Comparison of ENCODE assay signal across 28 cellular contexts in genomic region chr1:184854036-184854435, GRCh38.
DNase-seq lines count a peak whose midpoint lies in the region; ATAC-seq, FAIRE-seq and TF ChIP-seq lines count a peak whose summit lies in the region.
"Had no signal": no experiment of that assay in that cellular context is flagged by ENCODE, and none has a peak within 500 bp of the region (broad histone marks: within the 10 kb centered on the region; RNA-seq: fewer than 3 reads in every experiment).

No MANE protein-coding gene starts in this region.

- CTCF ChIA-PET in K562 (lab: Yijun Ruan, JAX; ENCODE audit: low intra/inter-chr PET ratio): no interaction called here

- POLR2A ChIA-PET in K562 (lab: Yijun Ruan, JAX): interaction anchor here (0.9 kb wide), 1 partner anchor 55 kb away, joined by 3 read pairs; no protein-coding TSS in a partner anchor

- WGBS in K562 (ENCODE audit: insufficient coverage, low coverage, missing lambda C conversion rate): 62% methylated on average over 1 of the region's 1 CpG

- no TSS peak for BruUV-seq in K562 (replicated peaks; lab: Mats Ljungman, UMichigan)

- TF ChIP-seq EP300 in K562 (IDR thresholded peaks at IDR 0.05; ENCODE audit: low read length): no peak

- H2AFZ ChIP-seq in K562 (ENCODE audit: low read depth, low read length): no peak overlapping the region

- in situ Hi-C loops in K562 (cut with MboI): no loop called here

- no peaks in the 10 kb centered on the region for H4K20me1 ChIP-seq in BLaER1
- H4K20me1 ChIP-seq in K562 (replicated peaks; ENCODE audit: control insufficient read depth, insufficient read depth, low read length): no peaks in the 10 kb centered on the region

- DNase-seq in DMS153 treated with DMSO at 0.1 percent for 48 hours (lab: John Stamatoyannopoulos, UW; ENCODE audit: unreplicated experiment) (peak; percentile 70), NCI-H2029 (lab: John Stamatoyannopoulos, UW) (peak; percentile 72), K562 (ENCODE audit: extremely low read depth in 1 of 4, low spot score in 3 of 4) (no peak)
- DNase-seq: activated CD8-positive, alpha-beta T cell treated with anti-CD3 and anti-CD28 coated beads, Interleukin-2, amount 10 ng/mL, durations not matched to agents 7 days and 5 days; Caco-2; colonic mucosa; effector CD8-positive, alpha-beta T cell; erythroblast; GOT3; kidney glomerular epithelial cell; MG63; NCI-H1436; NCI-H774; posterior cingulate gyrus; right lobe of liver; RPMI8226; stimulated activated CD4-positive, alpha-beta T cell treated with anti-CD3 and anti-CD28 coated beads, Interleukin-12 subunit alpha, Interleukin-12 subunit beta, amount 100 ng/mL, for 4 hours; stimulated activated CD4-positive, alpha-beta T cell treated with anti-CD3 and anti-CD28 coated beads, Interleukin-4, amount 100 ng/mL, for 24 hours; substantia nigra; T-helper 17 cell; upper lobe of left lung had no signal

- TF ChIP-seq CTCF in K562 (IDR thresholded peaks at IDR 0.05 in 2 of 3, conservative IDR thresholded peaks at IDR 0.05 in 1 of 3; ENCODE audit: insufficient read depth in 2 of 3, low read depth in 1 of 3, low read length in 3 of 3): no peak

- ATAC-seq in K562: peak; percentile 32; the same call in 1 of the 3 replicates
- no peak for ATAC-seq in HG03378 (IDR thresholded peaks at IDR 0.05; ENCODE audit: unreplicated experiment)
- no peak for ATAC-seq in GM21360 (IDR thresholded peaks at IDR 0.05; ENCODE audit: unreplicated experiment)
- ATAC-seq in GM18502 (IDR thresholded peaks at IDR 0.05; ENCODE audit: poor library complexity, unreplicated experiment): no peak
- ATAC-seq: activated CD8-positive, alpha-beta T cell treated with anti-CD3 and anti-CD28 coated beads, Interleukin-2, amount 10 ng/mL, durations not matched to agents 7 days and 5 days; activated naive CD4-positive, alpha-beta T cell treated with anti-CD3 and anti-CD28 coated beads, Interleukin-2, amount 50 U/mL, for 72 hours; stimulated activated effector memory CD8-positive, alpha-beta T cell treated with anti-CD3 and anti-CD28 coated beads, Interleukin-12 subunit alpha, Interleukin-12 subunit beta, amount 100 ng/mL, for 72 hours; T-helper 17 cell had no signal

- peak overlapping the region; percentile 1; the same call in 1 of the 2 replicates for H3K4me2 ChIP-seq in BLaER1
- no peak overlapping the region for H3K4me2 ChIP-seq in K562 (ENCODE audit: insufficient read depth, low read length)
- H3K4me2 ChIP-seq: neural progenitor cell had no signal

- H3K27me3 ChIP-seq in BLaER1 (no peaks in the 10 kb centered on the region), K562 (ENCODE audit: control insufficient read depth in 2 of 2, insufficient read depth in 2 of 2, low read length in 2 of 2) (no peaks in the 10 kb centered on the region)
- H3K27me3 ChIP-seq: colonic mucosa, MG63, neural progenitor cell, right lobe of liver, upper lobe of left lung had no signal

- no peaks in the 10 kb centered on the region for H3K9me3 ChIP-seq in BLaER1
- H3K9me3 ChIP-seq in K562 (replicated peaks; ENCODE audit: control insufficient read depth, insufficient read depth, low read depth, low read length): no peaks in the 10 kb centered on the region
- H3K9me3 ChIP-seq: Caco-2, colonic mucosa, MG63, right lobe of liver, upper lobe of left lung had no signal

- no peak for FAIRE-seq in K562 (lab: Jason Lieb, UNC)

- H3K79me2 ChIP-seq in K562 (ENCODE audit: control insufficient read depth, insufficient read depth, low read length): no peaks in the 10 kb centered on the region

- no peak overlapping the region for H3K9ac ChIP-seq in BLaER1
- H3K9ac ChIP-seq in K562 (ENCODE audit: insufficient read depth in 1 of 2, low read depth in 2 of 2, low read length in 2 of 2): no peak overlapping the region
- H3K9ac ChIP-seq: neural progenitor cell had no signal

- TF ChIP-seq POLR2A in K562 (conservative IDR thresholded peaks at IDR 0.05): no peak

- H3K36me3 ChIP-seq in BLaER1: no peaks in the 10 kb centered on the region
- no peaks in the 10 kb centered on the region for H3K36me3 ChIP-seq in K562 (ENCODE audit: control insufficient read depth, insufficient read depth, low read length)
- H3K36me3 ChIP-seq: colonic mucosa, MG63, neural progenitor cell, right lobe of liver, upper lobe of left lung had no signal

- H3K4me3 ChIP-seq in BLaER1 (no peak overlapping the region), K562 (no peak overlapping the region)
- H3K4me3 ChIP-seq: colonic mucosa, MG63, neural progenitor cell, right lobe of liver, upper lobe of left lung had no signal

- H3K4me1 ChIP-seq in BLaER1 (peaks cover 10% of the 10 kb centered on the region), K562 (replicated peaks in 1 of 2; ENCODE audit: control insufficient read depth in 2 of 2, insufficient read depth in 2 of 2, low read length in 2 of 2) (no peaks in the 10 kb centered on the region)
- H3K4me1 ChIP-seq: Caco-2, colonic mucosa, neural progenitor cell, right lobe of liver had no signal

- intact Hi-C loops in K562 (cut with micrococcal nuclease): no loop called here

- H3K9me1 ChIP-seq in K562 (ENCODE audit: control insufficient read depth, insufficient read depth, low read length): no peaks in the 10 kb centered on the region

- H3K27ac ChIP-seq in BLaER1 (no peak overlapping the region), K562 (ENCODE audit: extremely low read depth, low read depth, low read length) (no peak overlapping the region)
- H3K27ac ChIP-seq: colonic mucosa, neural progenitor cell, right lobe of liver, upper lobe of left lung had no signal

- TF ChIP-seq RAD21 in K562 (CRISPR knock-in tag; conservative IDR thresholded peaks at IDR 0.05 in 1 of 2, IDR thresholded peaks at IDR 0.05 in 1 of 2): no peak

TF ChIP-seq in K562, 482 proteins besides CTCF, POLR2A, EP300 and RAD21 (continues in another document):
- TF ChIP-seq, protein P1, sequence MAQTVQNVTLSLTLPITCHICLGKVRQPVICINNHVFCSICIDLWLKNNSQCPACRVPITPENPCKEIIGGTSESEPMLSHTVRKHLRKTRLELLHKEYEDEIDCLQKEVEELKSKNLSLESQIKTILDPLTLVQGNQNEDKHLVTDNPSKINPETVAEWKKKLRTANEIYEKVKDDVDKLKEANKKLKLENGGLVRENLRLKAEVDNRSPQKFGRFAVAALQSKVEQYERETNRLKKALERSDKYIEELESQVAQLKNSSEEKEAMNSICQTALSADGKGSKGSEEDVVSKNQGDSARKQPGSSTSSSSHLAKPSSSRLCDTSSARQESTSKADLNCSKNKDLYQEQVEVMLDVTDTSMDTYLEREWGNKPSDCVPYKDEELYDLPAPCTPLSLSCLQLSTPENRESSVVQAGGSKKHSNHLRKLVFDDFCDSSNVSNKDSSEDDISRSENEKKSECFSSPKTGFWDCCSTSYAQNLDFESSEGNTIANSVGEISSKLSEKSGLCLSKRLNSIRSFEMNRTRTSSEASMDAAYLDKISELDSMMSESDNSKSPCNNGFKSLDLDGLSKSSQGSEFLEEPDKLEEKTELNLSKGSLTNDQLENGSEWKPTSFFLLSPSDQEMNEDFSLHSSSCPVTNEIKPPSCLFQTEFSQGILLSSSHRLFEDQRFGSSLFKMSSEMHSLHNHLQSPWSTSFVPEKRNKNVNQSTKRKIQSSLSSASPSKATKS (CRISPR knock-in tag; IDR thresholded peaks at IDR 0.05): no peak
- TF ChIP-seq BDP1 (IDR thresholded peaks at IDR 0.05; ENCODE audit: insufficient read depth, insufficient read length) (no peak), TFE3 (CRISPR knock-in tag; IDR thresholded peaks at IDR 0.05) (no peak), HMG20B (CRISPR knock-in tag; IDR thresholded peaks at IDR 0.05) (no peak), THAP7 (CRISPR knock-in tag; IDR thresholded peaks at IDR 0.05) (no peak), PTBP1 (IDR thresholded peaks at IDR 0.05; ENCODE audit: low read depth, low read length) (no peak)
- TF ChIP-seq, protein P2, sequence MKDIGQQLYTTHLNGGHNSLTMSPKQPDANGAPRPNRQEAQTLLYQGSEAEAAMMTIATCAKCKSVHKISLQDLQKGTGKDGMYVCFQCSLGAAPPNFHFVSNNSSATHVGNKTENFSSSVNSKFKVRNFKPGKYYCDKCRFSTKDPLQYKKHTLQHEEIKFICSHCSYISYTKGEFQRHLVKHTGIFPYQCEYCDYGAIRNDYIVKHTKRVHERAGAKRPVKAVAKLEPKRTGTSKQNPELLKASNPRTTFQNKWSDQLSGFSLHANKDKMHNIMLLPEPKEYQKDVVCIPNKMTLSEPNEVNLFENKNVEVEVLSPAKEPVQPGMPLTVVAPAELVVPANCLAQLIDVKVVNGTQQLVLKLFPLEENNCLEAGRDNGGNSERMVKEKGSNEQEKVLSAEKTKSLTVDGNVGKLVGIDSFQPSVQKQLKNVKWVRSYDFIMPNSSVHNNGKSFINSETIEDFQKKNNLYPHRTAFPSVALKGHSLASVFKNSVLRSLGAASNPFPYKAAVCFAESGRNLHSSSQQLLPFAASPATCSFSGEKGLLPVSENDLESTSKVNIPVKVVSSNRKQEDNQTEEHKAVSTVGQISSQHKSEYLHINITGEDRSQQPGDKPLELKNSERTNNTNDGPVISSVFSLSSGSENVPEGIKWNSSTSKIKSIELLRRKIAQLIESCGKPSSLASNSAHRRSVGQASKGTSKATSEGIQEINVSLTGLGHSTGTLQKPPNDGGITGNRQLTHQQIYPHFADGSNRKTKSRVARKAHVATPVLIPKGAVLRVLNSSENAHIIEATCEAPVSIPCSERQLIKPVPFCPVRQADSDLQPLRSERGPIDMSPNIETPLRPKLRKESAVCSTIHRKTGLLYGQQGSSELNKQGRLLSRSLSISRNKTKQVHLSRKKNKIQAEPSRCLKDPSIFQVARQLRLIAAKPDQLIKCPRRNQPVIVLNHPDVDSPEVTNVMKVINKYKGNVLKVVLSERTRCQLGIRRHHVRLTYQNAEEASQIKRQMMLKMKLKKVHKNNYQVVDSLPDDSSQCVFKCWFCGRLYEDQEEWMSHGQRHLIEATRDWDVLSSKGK (CRISPR knock-in tag; IDR thresholded peaks at IDR 0.05): no peak

Comparison
In these comparisons a context has a peak if more than half of its experiments do, and no peak if none do; other contexts are left out.
1. DNase-seq: peak in DMS153 treated with DMSO at 0.1 percent for 48 hours (single experiment) and NCI-H2029 (single experiment); none in K562 (0 of 4).